ENCODE assay signal across 8 cellular contexts in genomic region chrX:133838761-133839676, GRCh38.
DNase-seq lines count a peak whose midpoint lies in the region; ATAC-seq and TF ChIP-seq lines count a peak whose summit lies in the region.

No MANE protein-coding gene starts in this region.

- in situ Hi-C loops in astrocyte of the spinal cord (cut with HindIII; ENCODE audit: low sequenced_read_pairs) = no loop called here

- DNase-seq in AG04449 (ENCODE audit: low read depth, low spot score) (no peak), EL (peak; percentile 13), NCI-H69 (lab: John Stamatoyannopoulos, UW) (peak; percentile 53), astrocyte of the spinal cord (ENCODE audit: low read depth, low spot score) (peak; percentile 45), left kidney (ENCODE audit: low read depth, low spot score) (peak; percentile 60)

- CTCF ChIA-PET in AG04449 (lab: Yijun Ruan, JAX) = interaction anchor here (0.6 to 1.8 kb wide), 5 partner anchors 15 to 141 kb away, joined by 3 to 12 read pairs (median 4); no protein-coding TSS in a partner anchor

- POLR2A ChIA-PET in AG04449 (lab: Yijun Ruan, JAX) = no interaction called here

- H3K4me3 ChIP-seq in AG04449 (ENCODE audit: low read depth, low read length) (no peak overlapping the region), astrocyte of the spinal cord (ENCODE audit: low read depth, low read length) (no peak overlapping the region)

- TF ChIP-seq CTCF in AG04449 (IDR thresholded peaks at IDR 0.05; ENCODE audit: insufficient read depth, low read length, missing control alignments) (peak; percentile 42), astrocyte of the spinal cord (IDR thresholded peaks at IDR 0.05; ENCODE audit: low read depth, low read length) (peak; percentile 71)

- ATAC-seq in HG02938 (IDR thresholded peaks at IDR 0.05; ENCODE audit: unreplicated experiment) (no peak), GM21515 (IDR thresholded peaks at IDR 0.05; ENCODE audit: unreplicated experiment) (no peak), HG02970 (IDR thresholded peaks at IDR 0.05; ENCODE audit: low FRiP score, unreplicated experiment) (no peak)
